ENCODE assay signal across 1 cellular context in the genomic region with DNA sequence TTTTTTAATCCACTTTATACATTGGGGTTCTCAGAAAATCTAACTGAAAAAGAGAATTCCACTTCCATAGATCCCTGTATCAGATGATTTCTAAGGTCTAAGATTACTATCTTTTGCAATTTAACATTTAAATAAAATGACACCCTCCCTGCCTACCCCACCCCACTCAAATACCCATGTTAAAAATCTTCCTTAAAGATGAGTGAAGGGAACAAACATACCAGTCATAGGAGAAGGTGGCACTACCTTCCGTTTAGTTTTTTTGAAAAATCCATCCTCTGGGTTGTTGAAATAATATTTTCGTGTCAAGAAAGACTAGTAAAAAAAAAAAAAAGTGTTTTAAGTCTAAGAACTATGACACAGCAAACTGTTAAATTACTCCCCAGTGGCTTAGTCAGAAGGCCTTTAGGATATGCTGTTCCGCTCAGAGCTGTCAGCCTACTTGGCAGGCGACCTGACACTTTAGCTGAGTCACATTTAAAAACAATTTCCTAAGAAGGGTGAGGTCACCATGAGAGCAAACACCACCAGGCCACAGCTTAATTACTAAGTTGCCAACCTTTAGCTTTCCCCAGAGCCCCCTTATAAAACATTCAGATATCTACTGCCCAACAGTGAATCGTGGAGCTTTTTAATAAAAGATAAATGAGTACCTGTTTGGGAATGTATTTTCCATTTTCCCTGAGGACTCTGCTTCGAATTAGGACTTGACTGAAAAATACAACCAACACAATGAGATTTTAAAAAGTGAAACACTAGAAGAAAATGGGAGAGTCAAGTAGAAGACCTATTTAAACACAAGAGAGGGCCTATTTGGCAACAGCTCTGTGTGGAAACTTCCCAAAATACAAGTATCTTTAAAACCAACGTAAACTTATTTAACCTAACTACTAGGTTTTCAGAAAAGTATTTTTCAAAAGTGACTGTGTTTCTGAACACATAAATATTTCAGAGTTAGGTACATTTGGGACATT.
TF ChIP-seq lines count a peak whose summit lies in the region.

No MANE protein-coding gene starts in this region.

TF ChIP-seq in K562, 482 proteins besides CTCF, POLR2A, EP300 and RAD21 (continued from another document and continues in another):
- TF ChIP-seq NR2C2 (CRISPR knock-in tag; IDR thresholded peaks at IDR 0.05) (no peak), NR2C2 (tag; IDR thresholded peaks at IDR 0.05) (peak; percentile 77), TGIF2 (CRISPR knock-in tag; IDR thresholded peaks at IDR 0.05) (no peak), PHB2 (IDR thresholded peaks at IDR 0.05; ENCODE audit: low read depth) (no peak), PTRF (tag; IDR thresholded peaks at IDR 0.05) (no peak), SMAD2 (IDR thresholded peaks at IDR 0.05; ENCODE audit: low read depth, low read length) (no peak), NR2C1 (IDR thresholded peaks at IDR 0.05) (peak; percentile 48; the same call in 1 of the 2 replicates), NR2C1 (tag; IDR thresholded peaks at IDR 0.05) (peak; percentile 82), HDAC8 (tag; IDR thresholded peaks at IDR 0.05) (no peak), CBFA2T3 (IDR thresholded peaks at IDR 0.05) (peak; percentile 70), MAFF (IDR thresholded peaks at IDR 0.05; ENCODE audit: low read length) (peak; percentile 99), RBM39 (optimal IDR thresholded peaks at IDR 0.05; ENCODE audit: low read depth, low read length) (no peak), POLR2B (IDR thresholded peaks at IDR 0.05; ENCODE audit: low read depth, partially characterized antibody) (no peak), TOE1 (IDR thresholded peaks at IDR 0.05; ENCODE audit: borderline replicate concordance) (no peak), TOE1 (CRISPR knock-in tag; IDR thresholded peaks at IDR 0.05; ENCODE audit: borderline replicate concordance, low read depth) (no peak), HSF4 (CRISPR knock-in tag; IDR thresholded peaks at IDR 0.05; ENCODE audit: borderline replicate concordance) (0 out of 2 replicates have a peak, but pooled peaks have one; percentile 36), FOXM1 (IDR thresholded peaks at IDR 0.05; ENCODE audit: low read depth) (0 out of 2 replicates have a peak, but pooled peaks have one; percentile 26), FOXM1 (CRISPR knock-in tag; IDR thresholded peaks at IDR 0.05; ENCODE audit: low read depth) (no peak), ASH1L (IDR thresholded peaks at IDR 0.05; ENCODE audit: borderline replicate concordance, low read depth, partially characterized antibody) (peak; percentile 17), NCOA4 (IDR thresholded peaks at IDR 0.05; ENCODE audit: partially characterized antibody) (no peak), CHD1 (IDR thresholded peaks at IDR 0.05; ENCODE audit: low read length) (no peak), SRSF9 (IDR thresholded peaks at IDR 0.05; ENCODE audit: borderline replicate concordance, low read depth, low read length) (no peak), KLF13 (tag; IDR thresholded peaks at IDR 0.05; ENCODE audit: borderline replicate concordance, low read depth) (peak; percentile 45; the same call in 1 of the 2 replicates), SMARCE1 (IDR thresholded peaks at IDR 0.05) (peak; percentile 97), L3MBTL2 (IDR thresholded peaks at IDR 0.05) (peak; percentile 83), POLR2AphosphoS5 (IDR thresholded peaks at IDR 0.05; ENCODE audit: control insufficient read depth, insufficient read depth, low read depth, low read length) (peak; percentile 69), HMG20B (CRISPR knock-in tag; IDR thresholded peaks at IDR 0.05) (no peak), THRA (IDR thresholded peaks at IDR 0.05) (no peak), ELK3 (CRISPR knock-in tag; IDR thresholded peaks at IDR 0.05) (no peak), NR1H2 (CRISPR knock-in tag; IDR thresholded peaks at IDR 0.05) (no peak), ZFP1 (CRISPR knock-in tag; IDR thresholded peaks at IDR 0.05) (no peak), SAFB2 (IDR thresholded peaks at IDR 0.05; ENCODE audit: borderline replicate concordance, low read depth, low read length, severe bottlenecking) (no peak), KLF10 (CRISPR knock-in tag; IDR thresholded peaks at IDR 0.05) (no peak; the same call in 1 of the 2 replicates), FOXP1 (CRISPR knock-in tag; IDR thresholded peaks at IDR 0.05) (no peak), NFIX (CRISPR knock-in tag; IDR thresholded peaks at IDR 0.05; ENCODE audit: low read depth) (no peak), JUN (IDR thresholded peaks at IDR 0.05; ENCODE audit: borderline replicate concordance, low read depth, low read length) (peak; percentile 99), JUN (CRISPR knock-in tag; IDR thresholded peaks at IDR 0.05; ENCODE audit: borderline replicate concordance) (peak; percentile 82; the same call in 1 of the 2 replicates), CCNT2 (IDR thresholded peaks at IDR 0.05; ENCODE audit: borderline replicate concordance, extremely low read depth, insufficient read length, low read depth, low read length) (peak; percentile 82), ATF7 (IDR thresholded peaks at IDR 0.05) (peak; percentile 98), MAX (CRISPR knock-in tag; IDR thresholded peaks at IDR 0.05) (no peak), GABPA (tag; conservative IDR thresholded peaks at IDR 0.05; ENCODE audit: low read depth) (peak; percentile 57), ZNF668 (CRISPR knock-in tag; IDR thresholded peaks at IDR 0.05) (peak; percentile 65; the same call in 1 of the 2 replicates), HINFP (tag; conservative IDR thresholded peaks at IDR 0.05; ENCODE audit: low read depth) (peak; percentile 57; the same call in 1 of the 2 replicates), ZNF79 (CRISPR knock-in tag; IDR thresholded peaks at IDR 0.05; ENCODE audit: low read depth) (no peak), NEUROD1 (IDR thresholded peaks at IDR 0.05; ENCODE audit: borderline replicate concordance, low read depth, low read length, partially characterized antibody) (peak; percentile 79), SIN3B (IDR thresholded peaks at IDR 0.05; ENCODE audit: low read depth) (no peak), KDM5B (IDR thresholded peaks at IDR 0.05; ENCODE audit: insufficient replicate concordance, low read depth, low read length) (peak; percentile 50)
- TF ChIP-seq, protein P1, sequence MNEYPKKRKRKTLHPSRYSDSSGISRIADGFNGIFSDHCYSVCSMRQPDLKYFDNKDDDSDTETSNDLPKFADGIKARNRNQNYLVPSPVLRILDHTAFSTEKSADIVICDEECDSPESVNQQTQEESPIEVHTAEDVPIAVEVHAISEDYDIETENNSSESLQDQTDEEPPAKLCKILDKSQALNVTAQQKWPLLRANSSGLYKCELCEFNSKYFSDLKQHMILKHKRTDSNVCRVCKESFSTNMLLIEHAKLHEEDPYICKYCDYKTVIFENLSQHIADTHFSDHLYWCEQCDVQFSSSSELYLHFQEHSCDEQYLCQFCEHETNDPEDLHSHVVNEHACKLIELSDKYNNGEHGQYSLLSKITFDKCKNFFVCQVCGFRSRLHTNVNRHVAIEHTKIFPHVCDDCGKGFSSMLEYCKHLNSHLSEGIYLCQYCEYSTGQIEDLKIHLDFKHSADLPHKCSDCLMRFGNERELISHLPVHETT (CRISPR knock-in tag; conservative IDR thresholded peaks at IDR 0.05 in 1 of 2, IDR thresholded peaks at IDR 0.05 in 1 of 2): peak in 1 of 2 experiments; percentile 58; a peak in 2 of 4 replicates
- TF ChIP-seq, protein P2, sequence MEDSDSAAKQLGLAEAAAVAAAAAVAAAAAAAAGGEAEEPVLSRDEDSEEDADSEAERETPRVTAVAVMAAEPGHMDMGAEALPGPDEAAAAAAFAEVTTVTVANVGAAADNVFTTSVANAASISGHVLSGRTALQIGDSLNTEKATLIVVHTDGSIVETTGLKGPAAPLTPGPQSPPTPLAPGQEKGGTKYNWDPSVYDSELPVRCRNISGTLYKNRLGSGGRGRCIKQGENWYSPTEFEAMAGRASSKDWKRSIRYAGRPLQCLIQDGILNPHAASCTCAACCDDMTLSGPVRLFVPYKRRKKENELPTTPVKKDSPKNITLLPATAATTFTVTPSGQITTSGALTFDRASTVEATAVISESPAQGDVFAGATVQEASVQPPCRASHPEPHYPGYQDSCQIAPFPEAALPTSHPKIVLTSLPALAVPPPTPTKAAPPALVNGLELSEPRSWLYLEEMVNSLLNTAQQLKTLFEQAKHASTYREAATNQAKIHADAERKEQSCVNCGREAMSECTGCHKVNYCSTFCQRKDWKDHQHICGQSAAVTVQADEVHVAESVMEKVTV (CRISPR knock-in tag; IDR thresholded peaks at IDR 0.05): 0 out of 2 replicates have a peak, but pooled peaks have one; percentile 2
- TF ChIP-seq, protein P3, sequence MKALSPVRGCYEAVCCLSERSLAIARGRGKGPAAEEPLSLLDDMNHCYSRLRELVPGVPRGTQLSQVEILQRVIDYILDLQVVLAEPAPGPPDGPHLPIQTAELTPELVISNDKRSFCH (CRISPR knock-in tag; IDR thresholded peaks at IDR 0.05): no peak; the same call in 1 of the 2 replicates
- TF ChIP-seq, protein P3 (tag; IDR thresholded peaks at IDR 0.05): 0 out of 2 replicates have a peak, but pooled peaks have one; percentile 39
- TF ChIP-seq, protein P4, sequence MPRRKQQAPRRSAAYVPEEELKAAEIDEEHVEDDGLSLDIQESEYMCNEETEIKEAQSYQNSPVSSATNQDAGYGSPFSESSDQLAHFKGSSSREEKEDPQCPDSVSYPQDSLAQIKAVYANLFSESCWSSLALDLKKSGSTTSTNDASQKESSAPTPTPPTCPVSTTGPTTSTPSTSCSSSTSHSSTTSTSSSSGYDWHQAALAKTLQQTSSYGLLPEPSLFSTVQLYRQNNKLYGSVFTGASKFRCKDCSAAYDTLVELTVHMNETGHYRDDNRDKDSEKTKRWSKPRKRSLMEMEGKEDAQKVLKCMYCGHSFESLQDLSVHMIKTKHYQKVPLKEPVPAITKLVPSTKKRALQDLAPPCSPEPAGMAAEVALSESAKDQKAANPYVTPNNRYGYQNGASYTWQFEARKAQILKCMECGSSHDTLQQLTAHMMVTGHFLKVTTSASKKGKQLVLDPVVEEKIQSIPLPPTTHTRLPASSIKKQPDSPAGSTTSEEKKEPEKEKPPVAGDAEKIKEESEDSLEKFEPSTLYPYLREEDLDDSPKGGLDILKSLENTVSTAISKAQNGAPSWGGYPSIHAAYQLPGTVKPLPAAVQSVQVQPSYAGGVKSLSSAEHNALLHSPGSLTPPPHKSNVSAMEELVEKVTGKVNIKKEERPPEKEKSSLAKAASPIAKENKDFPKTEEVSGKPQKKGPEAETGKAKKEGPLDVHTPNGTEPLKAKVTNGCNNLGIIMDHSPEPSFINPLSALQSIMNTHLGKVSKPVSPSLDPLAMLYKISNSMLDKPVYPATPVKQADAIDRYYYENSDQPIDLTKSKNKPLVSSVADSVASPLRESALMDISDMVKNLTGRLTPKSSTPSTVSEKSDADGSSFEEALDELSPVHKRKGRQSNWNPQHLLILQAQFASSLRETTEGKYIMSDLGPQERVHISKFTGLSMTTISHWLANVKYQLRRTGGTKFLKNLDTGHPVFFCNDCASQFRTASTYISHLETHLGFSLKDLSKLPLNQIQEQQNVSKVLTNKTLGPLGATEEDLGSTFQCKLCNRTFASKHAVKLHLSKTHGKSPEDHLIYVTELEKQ (CRISPR knock-in tag; IDR thresholded peaks at IDR 0.05): no peak
- TF ChIP-seq, protein P5, sequence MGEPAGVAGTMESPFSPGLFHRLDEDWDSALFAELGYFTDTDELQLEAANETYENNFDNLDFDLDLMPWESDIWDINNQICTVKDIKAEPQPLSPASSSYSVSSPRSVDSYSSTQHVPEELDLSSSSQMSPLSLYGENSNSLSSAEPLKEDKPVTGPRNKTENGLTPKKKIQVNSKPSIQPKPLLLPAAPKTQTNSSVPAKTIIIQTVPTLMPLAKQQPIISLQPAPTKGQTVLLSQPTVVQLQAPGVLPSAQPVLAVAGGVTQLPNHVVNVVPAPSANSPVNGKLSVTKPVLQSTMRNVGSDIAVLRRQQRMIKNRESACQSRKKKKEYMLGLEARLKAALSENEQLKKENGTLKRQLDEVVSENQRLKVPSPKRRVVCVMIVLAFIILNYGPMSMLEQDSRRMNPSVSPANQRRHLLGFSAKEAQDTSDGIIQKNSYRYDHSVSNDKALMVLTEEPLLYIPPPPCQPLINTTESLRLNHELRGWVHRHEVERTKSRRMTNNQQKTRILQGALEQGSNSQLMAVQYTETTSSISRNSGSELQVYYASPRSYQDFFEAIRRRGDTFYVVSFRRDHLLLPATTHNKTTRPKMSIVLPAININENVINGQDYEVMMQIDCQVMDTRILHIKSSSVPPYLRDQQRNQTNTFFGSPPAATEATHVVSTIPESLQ (CRISPR knock-in tag; IDR thresholded peaks at IDR 0.05): no peak
